Comparison of ENCODE assay signal across 8 cellular contexts in genomic region chr6:116277124-116277523, GRCh38. TPM values are rescaled to one million over a fixed set of nuclear protein-coding genes. Genes with fewer than 3 reads are reported as not detected.
DNase-seq lines count a peak whose midpoint lies in the region; ATAC-seq, FAIRE-seq and TF ChIP-seq lines count a peak whose summit lies in the region.

No MANE protein-coding gene starts in this region.

- H3K9me3 Mint-ChIP-seq in mesothelial cell of epicardium, result no peaks in the 10 kb centered on the region

- H3K27me3 ChIP-seq in left ventricle myocardium inferior (ENCODE audit: low read depth), result no peaks in the 10 kb centered on the region
- no peaks in the 10 kb centered on the region for H3K27me3 ChIP-seq in K562 (ENCODE audit: control insufficient read depth in 2 of 2, insufficient read depth in 2 of 2, low read length in 2 of 2)
- no peaks in the 10 kb centered on the region for H3K27me3 ChIP-seq in vagina

- DNase-seq in left ventricle myocardium inferior, result no peak
- no peak for DNase-seq in left ventricle myocardium superior
- DNase-seq in K562 (ENCODE audit: extremely low read depth in 1 of 4, low spot score in 3 of 4), result peak in 1 of 4 experiments; percentile 27
- DNase-seq in mesothelial cell of epicardium (ENCODE audit: low spot score in 2 of 2, unreplicated experiment in 2 of 2), result no peak
- no peak for DNase-seq in vagina (ENCODE audit: extremely low spot score in 2 of 2)

- no TSS peak for BruUV-seq in K562 (replicated peaks; lab: Mats Ljungman, UMichigan)

- H3K4me2 ChIP-seq in K562 (ENCODE audit: insufficient read depth, low read length), result peak overlapping the region; percentile 92

- WGBS in K562 (ENCODE audit: insufficient coverage, low coverage, missing lambda C conversion rate), result 2% methylated on average over 3 of the region's 3 CpGs

- TF ChIP-seq EP300 in K562 (IDR thresholded peaks at IDR 0.05; ENCODE audit: low read length), result no peak

- peak overlapping the region; percentile 92 for H3K27ac Mint-ChIP-seq in mesothelial cell of epicardium

- peaks cover 56% of the 10 kb centered on the region for H3K4me1 Mint-ChIP-seq in mesothelial cell of epicardium

- H3K36me3 Mint-ChIP-seq in mesothelial cell of epicardium, result peaks cover 20% of the 10 kb centered on the region

- no peak overlapping the region; the same call in 1 of the 2 replicates for H2AFZ ChIP-seq in K562 (ENCODE audit: low read depth, low read length)

- POLR2A ChIA-PET in K562 (lab: Yijun Ruan, JAX), result interaction anchor here (0.7 to 2.0 kb wide), 3 partner anchors 8 to 22 kb away, joined by 3 to 10 read pairs (median 3); no protein-coding TSS in a partner anchor

- TF ChIP-seq CTCF in left ventricle myocardium inferior (IDR thresholded peaks at IDR 0.05; ENCODE audit: borderline replicate concordance), result no peak
- TF ChIP-seq CTCF in K562 (IDR thresholded peaks at IDR 0.05 in 2 of 3, conservative IDR thresholded peaks at IDR 0.05 in 1 of 3; ENCODE audit: insufficient read depth in 2 of 3, low read depth in 1 of 3, low read length in 3 of 3), result no peak
- no peak for TF ChIP-seq CTCF in mesothelial cell of epicardium (IDR thresholded peaks at IDR 0.05; ENCODE audit: unreplicated experiment)
- TF ChIP-seq CTCF in vagina (IDR thresholded peaks at IDR 0.05), result no peak

- H3K4me1 ChIP-seq in left ventricle myocardium inferior (peaks cover 79% of the 10 kb centered on the region), K562 (replicated peaks in 1 of 2; ENCODE audit: control insufficient read depth in 2 of 2, insufficient read depth in 2 of 2, low read length in 2 of 2) (peaks cover 9 to 20% of the 10 kb centered on the region in 2 experiments; a peak in 3 of 5 replicates), vagina (peaks cover 64% of the 10 kb centered on the region)

- H3K9me1 ChIP-seq in K562 (ENCODE audit: control insufficient read depth, insufficient read depth, low read length), result no peaks in the 10 kb centered on the region

- intact Hi-C loops in left ventricle myocardium inferior (cut with micrococcal nuclease) (no loop called here), left ventricle myocardium superior (cut with micrococcal nuclease) (no loop called here), K562 (cut with micrococcal nuclease) (loop anchor here (2.0 to 5.0 kb wide), 2 partner anchors 160 to 390 kb away; no protein-coding TSS in a partner anchor), vagina (cut with DNase I) (no loop called here)

- in situ Hi-C loops in K562 (cut with MboI), result no loop called here

- H3K4me3 ChIP-seq in left ventricle myocardium inferior, result peak overlapping the region; percentile 85
- peak overlapping the region; percentile 93 for H3K4me3 ChIP-seq in K562
- H3K4me3 ChIP-seq in vagina, result peak overlapping the region; percentile 73 to 95

- peaks cover 18% of the 10 kb centered on the region; the same call in 1 of the 2 replicates for H4K20me1 ChIP-seq in K562 (replicated peaks; ENCODE audit: control insufficient read depth, insufficient read depth, low read length)

- H3K79me2 ChIP-seq in K562 (ENCODE audit: control insufficient read depth, insufficient read depth, low read length), result peaks cover 69% of the 10 kb centered on the region

- peak overlapping the region; percentile 94 for H3K4me3 Mint-ChIP-seq in mesothelial cell of epicardium

- peak overlapping the region; percentile 64 to 67; a peak in 3 of 4 replicates for H3K9ac ChIP-seq in K562 (ENCODE audit: insufficient read depth in 1 of 2, low read depth in 2 of 2, low read length in 2 of 2)

- no peaks in the 10 kb centered on the region for H3K27me3 Mint-ChIP-seq in mesothelial cell of epicardium (ENCODE audit: low read depth)

- no peaks in the 10 kb centered on the region for H3K9me3 ChIP-seq in left ventricle myocardium inferior (replicated peaks)
- no peaks in the 10 kb centered on the region for H3K9me3 ChIP-seq in K562 (replicated peaks; ENCODE audit: control insufficient read depth, insufficient read depth, low read depth, low read length)
- H3K9me3 ChIP-seq in vagina, result no peaks in the 10 kb centered on the region

- no peak for ATAC-seq in left ventricle myocardium superior
- peak; percentile 2 for ATAC-seq in K562
- no peak for ATAC-seq in GM21526 (IDR thresholded peaks at IDR 0.05; ENCODE audit: low FRiP score, unreplicated experiment)
- ATAC-seq in GM18858 (IDR thresholded peaks at IDR 0.05; ENCODE audit: unreplicated experiment), result no peak
- ATAC-seq in GM19351 (IDR thresholded peaks at IDR 0.05; ENCODE audit: unreplicated experiment), result no peak

- H3K27ac ChIP-seq in left ventricle myocardium inferior (replicated peaks) (peak overlapping the region; percentile 96), K562 (ENCODE audit: extremely low read depth, low read depth, low read length) (peak overlapping the region; percentile 13; the same call in 2 of the 3 replicates), vagina (peak overlapping the region; percentile 36)

- CTCF ChIA-PET in K562 (lab: Yijun Ruan, JAX; ENCODE audit: low intra/inter-chr PET ratio), result no interaction called here

- TF ChIP-seq RAD21 in K562 (CRISPR knock-in tag; conservative IDR thresholded peaks at IDR 0.05 in 1 of 2, IDR thresholded peaks at IDR 0.05 in 1 of 2), result no peak

- H3K36me3 ChIP-seq in left ventricle myocardium inferior (peaks cover 24% of the 10 kb centered on the region), K562 (ENCODE audit: control insufficient read depth, insufficient read depth, low read length) (peaks cover 31% of the 10 kb centered on the region; the same call in 2 of the 3 replicates), vagina (peaks cover 0 to 17% of the 10 kb centered on the region in 2 donors)

- no peak for TF ChIP-seq POLR2A in K562 (conservative IDR thresholded peaks at IDR 0.05)
- TF ChIP-seq POLR2A in vagina (IDR thresholded peaks at IDR 0.05), result no peak

- FAIRE-seq in K562 (lab: Jason Lieb, UNC), result peak; percentile 49

TF ChIP-seq in K562, 482 proteins besides CTCF, POLR2A, EP300 and RAD21:
- TF ChIP-seq, protein P1, sequence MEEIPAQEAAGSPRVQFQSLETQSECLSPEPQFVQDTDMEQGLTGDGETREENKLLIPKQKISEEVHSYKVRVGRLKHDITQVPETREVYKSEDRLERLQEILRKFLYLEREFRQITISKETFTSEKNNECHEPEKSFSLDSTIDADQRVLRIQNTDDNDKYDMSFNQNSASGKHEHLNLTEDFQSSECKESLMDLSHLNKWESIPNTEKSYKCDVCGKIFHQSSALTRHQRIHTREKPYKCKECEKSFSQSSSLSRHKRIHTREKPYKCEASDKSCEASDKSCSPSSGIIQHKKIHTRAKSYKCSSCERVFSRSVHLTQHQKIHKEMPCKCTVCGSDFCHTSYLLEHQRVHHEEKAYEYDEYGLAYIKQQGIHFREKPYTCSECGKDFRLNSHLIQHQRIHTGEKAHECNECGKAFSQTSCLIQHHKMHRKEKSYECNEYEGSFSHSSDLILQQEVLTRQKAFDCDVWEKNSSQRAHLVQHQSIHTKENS (CRISPR knock-in tag; IDR thresholded peaks at IDR 0.05), result no peak
- TF ChIP-seq SP1 (CRISPR knock-in tag; IDR thresholded peaks at IDR 0.05) (peak; percentile 18; the same call in 1 of the 2 replicates), ELF2 (CRISPR knock-in tag; IDR thresholded peaks at IDR 0.05) (0 out of 2 replicates have a peak, but pooled peaks have one; percentile 22)

RNA-seq across cellular contexts. Expression of gene TSPYL1, which starts 2.6 kb away (rescaled TPM):
- total RNA-seq in left ventricle myocardium inferior (89.5 TPM), left ventricle myocardium superior (96.8 TPM), K562 (2014; rRNA removed) (42.7 and 47.8 TPM in 2 replicates), K562 (2014; rRNA removed; fragmentation: Illumina TruSeq; extraction: Trizol) (44.8 and 47.9 TPM in 2 replicates), K562 (2015; rRNA removed; fragmentation: Illumina TruSeq; extraction: Trizol) (47.8 and 49.3 TPM in 2 replicates), K562 (2021) (52.9 and 56.8 TPM in 2 replicates), mesothelial cell of epicardium (92.5 to 95.6 TPM (median 95.1 TPM) in 3 replicates), vagina (41.0 TPM)
- 23.0 and 28.7 TPM in 2 replicates for total RNA-seq in K562 (2011; cell fraction: chromatin; rRNA removed; ENCODE audit: low replicate concordance)
- 18.7 and 19.7 TPM in 2 replicates for total RNA-seq in K562 (2011; cell fraction: nucleolus; rRNA removed)
- 25.7 and 28.0 TPM in 2 replicates for total RNA-seq in K562 (2011; cell fraction: nucleoplasm; rRNA removed)
- polyA plus RNA-seq in K562 (2011; rRNA removed) (28.2 and 28.5 TPM in 2 replicates), K562 (2014; fragmentation: Illumina TruSeq; extraction: Trizol) (33.9 and 36.6 TPM in 2 replicates), K562 (2014; fragmentation: Nextera tagmentation; extraction: Ambion mirVana) (10 to 100 TPM; 26.1 to 37.9 TPM), K562 (2014; rRNA removed) (23.1 and 26.6 TPM in 2 replicates)
- 19.4 and 29.6 TPM in 2 replicates for polyA plus RNA-seq in K562 (2011; cell fraction: cytosol; rRNA removed)
- 12.0 and 15.8 TPM in 2 replicates for polyA plus RNA-seq in K562 (2011; cell fraction: nucleus; rRNA removed)
- 30.5 and 39.5 TPM in 2 replicates for polyA plus RNA-seq in K562 (2012)
- polyA minus RNA-seq in K562 (2011; rRNA and poly(A)+ RNA removed), result 65.9 and 69.6 TPM in 2 replicates
- 26.6 and 31.6 TPM in 2 replicates for polyA minus RNA-seq in K562 (2011; cell fraction: cytosol; rRNA and poly(A)+ RNA removed)
- polyA minus RNA-seq in K562 (2011; cell fraction: nucleus; rRNA and poly(A)+ RNA removed), result 8.6 and 20.3 TPM in 2 replicates

RNA-seq across cellular contexts. Expression of gene TSPYL4, which starts 23.2 kb away (rescaled TPM):
- total RNA-seq in left ventricle myocardium inferior (30.5 TPM), left ventricle myocardium superior (29.4 TPM), K562 (2014; rRNA removed) (9.1 and 9.3 TPM in 2 replicates), K562 (2014; rRNA removed; fragmentation: Illumina TruSeq; extraction: Trizol) (5.3 and 6.4 TPM in 2 replicates), K562 (2015; rRNA removed; fragmentation: Illumina TruSeq; extraction: Trizol) (6.3 and 6.5 TPM in 2 replicates), K562 (2021) (10.4 and 10.9 TPM in 2 replicates), mesothelial cell of epicardium (40.8 to 44.0 TPM (median 41.2 TPM) in 3 replicates), vagina (11.8 TPM)
- 17.3 and 19.2 TPM in 2 replicates for total RNA-seq in K562 (2011; cell fraction: chromatin; rRNA removed; ENCODE audit: low replicate concordance)
- 12.0 and 12.3 TPM in 2 replicates for total RNA-seq in K562 (2011; cell fraction: nucleolus; rRNA removed)
- 16.4 and 18.7 TPM in 2 replicates for total RNA-seq in K562 (2011; cell fraction: nucleoplasm; rRNA removed)
- polyA plus RNA-seq in K562 (2011; rRNA removed) (18.0 and 18.7 TPM in 2 replicates), K562 (2014; fragmentation: Illumina TruSeq; extraction: Trizol) (12.1 and 13.5 TPM in 2 replicates), K562 (2014; fragmentation: Nextera tagmentation; extraction: Ambion mirVana) (under 1 TPM; 0.69 to 0.81 TPM), K562 (2014; rRNA removed) (12.9 and 13.0 TPM in 2 replicates)
- polyA plus RNA-seq in K562 (2011; cell fraction: cytosol; rRNA removed), result 13.8 and 21.9 TPM in 2 replicates
- 33.6 and 39.4 TPM in 2 replicates for polyA plus RNA-seq in K562 (2011; cell fraction: nucleus; rRNA removed)
- polyA plus RNA-seq in K562 (2012), result 9.2 and 11.1 TPM in 2 replicates
- 14.5 and 16.2 TPM in 2 replicates for polyA minus RNA-seq in K562 (2011; rRNA and poly(A)+ RNA removed)
- polyA minus RNA-seq in K562 (2011; cell fraction: cytosol; rRNA and poly(A)+ RNA removed), result 5.5 and 5.6 TPM in 2 replicates
- polyA minus RNA-seq in K562 (2011; cell fraction: nucleus; rRNA and poly(A)+ RNA removed), result 7.8 and 12.4 TPM in 2 replicates

Comparison
In these comparisons a context has a peak if more than half of its experiments do, and no peak if none do; other contexts are left out.
1. H3K27ac ChIP-seq: peak in every context shown above with its lines; median percentile 96 in left ventricle myocardium inferior; 36 in vagina; 13 in K562.